Comparison of ENCODE assay signal across 19 cellular contexts in the genomic region with DNA sequence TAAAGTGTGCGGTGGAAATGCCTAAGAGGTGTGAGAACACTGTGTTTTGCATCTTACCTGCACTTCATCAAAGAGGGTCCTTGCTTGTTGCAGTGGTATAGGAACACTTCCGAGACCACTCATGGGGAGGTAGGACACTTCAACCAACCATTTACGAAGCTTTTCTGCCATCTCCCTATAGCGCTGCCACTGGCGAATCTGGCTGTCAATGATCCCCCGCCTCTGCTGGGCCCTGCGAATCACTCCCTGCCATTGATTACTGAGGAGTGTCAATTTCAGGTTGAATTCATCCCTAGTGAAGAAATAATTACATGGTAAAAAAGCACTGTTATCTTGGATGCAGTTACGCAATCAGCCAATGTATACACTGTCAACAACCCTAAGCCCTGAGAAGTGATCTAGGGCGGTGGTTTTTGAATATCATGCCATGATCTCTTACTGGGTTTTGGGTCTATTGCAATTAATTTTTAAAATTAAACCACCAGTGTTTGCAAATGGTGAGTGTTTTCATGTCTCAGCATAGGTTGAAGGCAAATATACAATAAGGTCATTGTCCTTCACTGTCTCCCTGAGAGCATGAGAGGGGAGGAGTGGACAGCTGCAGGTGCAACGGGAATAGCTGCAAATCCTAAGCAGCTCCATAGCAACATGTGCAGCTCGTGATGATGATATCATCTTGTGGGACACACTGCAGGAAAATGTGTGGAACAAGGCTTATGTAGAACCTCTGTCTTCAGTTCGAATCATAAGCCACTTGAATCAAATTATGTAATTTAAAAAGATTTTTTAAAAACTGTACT.
DNase-seq lines count a peak whose midpoint lies in the region; ATAC-seq, FAIRE-seq and TF ChIP-seq lines count a peak whose summit lies in the region.
"Had no signal": no experiment of that assay in that cellular context is flagged by ENCODE, and none has a peak within 500 bp of the region (broad histone marks: within the 10 kb centered on the region; RNA-seq: fewer than 3 reads in every experiment).

No MANE protein-coding gene starts in this region.

- TF ChIP-seq POLR2A in A549 (IDR thresholded peaks at IDR 0.05; ENCODE audit: low read length) = no peak

- ATAC-seq in A549 (no peak), mucosa of descending colon (no peak), GM21390 (IDR thresholded peaks at IDR 0.05; ENCODE audit: unreplicated experiment) (no peak)

- DNase-seq in A549 (ENCODE audit: low read depth in 1 of 2, low spot score in 1 of 2) (no peak), DMS53 treated with DMSO at 0.1 percent for 48 hours (lab: John Stamatoyannopoulos, UW; ENCODE audit: unreplicated experiment) (peak; percentile 61), NCI-H2196 treated with DMSO at 0.1 percent for 48 hours (lab: John Stamatoyannopoulos, UW; ENCODE audit: unreplicated experiment) (peak; percentile 23), SW480 (ENCODE audit: low spot score) (peak; percentile 43), mucosa of descending colon (no peak), SW 1271 (lab: John Stamatoyannopoulos, UW) (no peak), SIG-M5 treated with dmso at 0.1 percent for 504 hours (lab: John Stamatoyannopoulos, UW; ENCODE audit: unreplicated experiment) (no peak)
- DNase-seq: activated CD4-positive, alpha-beta T cell treated with anti-CD3 and anti-CD28 coated beads, Interleukin-2, amount 50 U/mL, for 4 hours; activated CD4-positive, CD25-positive, alpha-beta regulatory T cell; activated naive CD8-positive, alpha-beta T cell treated with anti-CD3 and anti-CD28 coated beads, Interleukin-2, amount 10 ng/mL, durations not matched to agents 7 days and 5 days; Calu3; kidney glomerular epithelial cell; NCI-H1694; OCI-M1; posterior cingulate gyrus; sigmoid colon; stimulated activated naive CD4-positive, alpha-beta T cell treated with Interleukin-2 at 50 U/mL for 16 hours had no signal

- H3K4me3 ChIP-seq in A549 (no peak overlapping the region), mucosa of descending colon (no peak overlapping the region)
- H3K4me3 ChIP-seq: BLaER1 treated with 17β-estradiol and CSF1 and Interleukin-3, amounts not matched to agents 10 nM and 100 nM; sigmoid colon had no signal

- TF ChIP-seq CTCF in A549 (IDR thresholded peaks at IDR 0.05) (no peak), mucosa of descending colon (IDR thresholded peaks at IDR 0.05) (no peak)

- H3K27ac ChIP-seq in A549 = no peak overlapping the region
- H3K27ac ChIP-seq: BLaER1 treated with 17β-estradiol and CSF1 and Interleukin-3, amounts not matched to agents 10 nM and 100 nM; sigmoid colon had no signal

- H3K36me3 ChIP-seq in mucosa of descending colon (ENCODE audit: low read depth) = no peaks in the 10 kb centered on the region

- WGBS in A549 (ENCODE audit: missing lambda C conversion rate) = 95% methylated on average over 12 of the region's 12 CpGs

- intact Hi-C loops in mucosa of descending colon (cut with DNase I, micrococcal nuclease) = loop anchor here in 1 of 2 donors (10.0 kb wide), 1 partner anchor 57 kb away; no protein-coding TSS in a partner anchor

- no peak for TF ChIP-seq EP300 in A549 (IDR thresholded peaks at IDR 0.05)

- CTCF ChIA-PET in A549 (lab: Yijun Ruan, JAX) = no interaction called here

- H3K9me3 ChIP-seq in A549 = no peaks in the 10 kb centered on the region
- H3K9me3 ChIP-seq in mucosa of descending colon = no peaks in the 10 kb centered on the region
- H3K9me3 ChIP-seq: BLaER1 treated with 17β-estradiol and CSF1 and Interleukin-3, amounts not matched to agents 10 nM and 100 nM; sigmoid colon had no signal

- no peak for FAIRE-seq in A549 (lab: Jason Lieb, UNC)

- POLR2A ChIA-PET in A549 (lab: Yijun Ruan, JAX) = no interaction called here

- TF ChIP-seq RAD21 in A549 (conservative IDR thresholded peaks at IDR 0.05 in 1 of 2, IDR thresholded peaks at IDR 0.05 in 1 of 2) = no peak

- no peaks in the 10 kb centered on the region for H3K4me1 ChIP-seq in A549
- no peaks in the 10 kb centered on the region for H3K4me1 ChIP-seq in mucosa of descending colon (ENCODE audit: low read depth)
- H3K4me1 ChIP-seq: BLaER1 treated with 17β-estradiol and CSF1 and Interleukin-3, amounts not matched to agents 10 nM and 100 nM; sigmoid colon had no signal

- H3K4me2 ChIP-seq in A549 = no peak overlapping the region
- H3K4me2 ChIP-seq: BLaER1 treated with 17β-estradiol and CSF1 and Interleukin-3, amounts not matched to agents 10 nM and 100 nM had no signal

TF ChIP-seq in A549, 52 proteins besides CTCF, POLR2A, EP300 and RAD21:
- TF ChIP-seq, protein P1, sequence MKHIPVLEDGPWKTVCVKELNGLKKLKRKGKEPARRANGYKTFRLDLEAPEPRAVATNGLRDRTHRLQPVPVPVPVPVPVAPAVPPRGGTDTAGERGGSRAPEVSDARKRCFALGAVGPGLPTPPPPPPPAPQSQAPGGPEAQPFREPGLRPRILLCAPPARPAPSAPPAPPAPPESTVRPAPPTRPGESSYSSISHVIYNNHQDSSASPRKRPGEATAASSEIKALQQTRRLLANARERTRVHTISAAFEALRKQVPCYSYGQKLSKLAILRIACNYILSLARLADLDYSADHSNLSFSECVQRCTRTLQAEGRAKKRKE (CRISPR knock-in tag; IDR thresholded peaks at IDR 0.05; ENCODE audit: low read depth) = no peak
- TF ChIP-seq CEBPB (IDR thresholded peaks at IDR 0.05) = peak; percentile 18 to 63; a peak in 2 of 4 replicates

Comparison
In these comparisons a context has a peak if more than half of its experiments do, and no peak if none do; other contexts are left out.
1. DNase-seq: peak in DMS53 treated with DMSO at 0.1 percent for 48 hours (single experiment), NCI-H2196 treated with DMSO at 0.1 percent for 48 hours (single experiment) and SW480 (single experiment); none in A549 (0 of 2), mucosa of descending colon (0 of 3), SW 1271 (0 of 2) and SIG-M5 treated with dmso at 0.1 percent for 504 hours (single experiment).